Comparison of ENCODE assay signal across 18 cellular contexts in genomic region chr4:136939781-136940180, GRCh38.
"Had no signal": no experiment of that assay in that cellular context is flagged by ENCODE, and none has a peak within 500 bp of the region (broad histone marks: within the 10 kb centered on the region; RNA-seq: fewer than 3 reads in every experiment).

No MANE protein-coding gene starts in this region.

- H3K9ac ChIP-seq: neural progenitor cell had no signal

- H3K9me3 ChIP-seq: esophagus squamous epithelium, left lung, spleen, thyroid gland, upper lobe of right lung had no signal

- H3K27me3 ChIP-seq: dorsolateral prefrontal cortex, esophagus squamous epithelium, foreskin keratinocyte, left lung, neural progenitor cell, spleen, thyroid gland, upper lobe of right lung had no signal

- H3K4me3 ChIP-seq: dorsolateral prefrontal cortex, esophagus squamous epithelium, left lung, lung, neural progenitor cell, spleen, thyroid gland, upper lobe of right lung had no signal

- H3K27ac ChIP-seq: dorsolateral prefrontal cortex, esophagus squamous epithelium, foreskin keratinocyte, left lung, neural progenitor cell, spleen, thyroid gland, upper lobe of right lung had no signal

- H2AFZ ChIP-seq: neural progenitor cell had no signal

- H3K36me3 ChIP-seq: esophagus squamous epithelium, left lung, neural progenitor cell, spleen, thyroid gland, upper lobe of right lung had no signal

- DNase-seq: activated CD4-positive, alpha-beta T cell treated with anti-CD3 and anti-CD28 coated beads for 1 hour; activated CD4-positive, alpha-beta T cell treated with anti-CD3 and anti-CD28 coated beads, Interleukin-2, amount 50 U/mL, for 1 hour; activated CD8-positive, alpha-beta T cell treated with anti-CD3 and anti-CD28 coated beads, Interleukin-2, amount 10 ng/mL, durations not matched to agents 7 days and 5 days; activated gamma-delta T cell; dorsolateral prefrontal cortex; effector memory CD8-positive, alpha-beta T cell; esophagus squamous epithelium; foreskin keratinocyte; left lung; naive thymus-derived CD4-positive, alpha-beta T cell; retina; spleen; substantia nigra; T-helper 9 cell; thyroid gland; upper lobe of right lung had no signal

- H3K4me2 ChIP-seq: neural progenitor cell had no signal

- H3K4me1 ChIP-seq: esophagus squamous epithelium, left lung, neural progenitor cell, spleen, thyroid gland, upper lobe of right lung had no signal
